10 cellular contexts compared by ENCODE assay signal in genomic region chr17:8628609-8629169, GRCh38. TPM values are rescaled to one million over a fixed set of nuclear protein-coding genes. Genes with fewer than 3 reads are reported as not detected.
A peak's percentile ranks its signal among the peaks of the same experiment; 100 is the strongest.
DNase-seq lines count a peak whose midpoint lies in the region; ATAC-seq, FAIRE-seq and TF ChIP-seq lines count a peak whose summit lies in the region.
"Had no signal": no experiment of that assay in that cellular context is flagged by ENCODE, and none has a peak within 500 bp of the region (broad histone marks: within the 10 kb centered on the region; RNA-seq: fewer than 3 reads in every experiment).

No MANE protein-coding gene starts in this region.

- H3K4me3 ChIP-seq in right atrium auricular region (peak overlapping the region in 1 of 2 donors; percentile 72), keratinocyte (ENCODE audit: control insufficient read depth in 2 of 3, extremely low read depth in 1 of 3, insufficient read depth in 2 of 3, low read depth in 1 of 3, low read length in 3 of 3) (no peak overlapping the region), vagina (peak overlapping the region; percentile 74 to 83)

- H3K4me1 ChIP-seq in right atrium auricular region (peaks cover 0 to 32% of the 10 kb centered on the region in 2 donors), keratinocyte (ENCODE audit: control insufficient read depth, extremely low read depth, insufficient read depth, low read length) (peaks cover 10% of the 10 kb centered on the region), vagina (peaks cover 21% of the 10 kb centered on the region)

- peaks cover 35% of the 10 kb centered on the region for H3K4me1 Mint-ChIP-seq in WTC11

- H3K27ac ChIP-seq in right atrium auricular region, result peak overlapping the region; percentile 82 to 95
- H3K27ac ChIP-seq in keratinocyte (ENCODE audit: control insufficient read depth, insufficient read depth, low read length), result no peak overlapping the region
- H3K27ac ChIP-seq in vagina, result peak overlapping the region; percentile 79

- H3K36me3 ChIP-seq in right atrium auricular region (no peaks in the 10 kb centered on the region), keratinocyte (ENCODE audit: control insufficient read depth in 2 of 2, extremely low read depth in 1 of 2, insufficient read depth in 2 of 2, low read length in 2 of 2) (no peaks in the 10 kb centered on the region), vagina (no peaks in the 10 kb centered on the region)

- peak overlapping the region; percentile 4 for H2AFZ ChIP-seq in keratinocyte (ENCODE audit: control insufficient read depth, low read length)

- no peaks in the 10 kb centered on the region for H3K27me3 Mint-ChIP-seq in WTC11 (ENCODE audit: low read depth)

- peak overlapping the region; percentile 37 for H3K4me2 ChIP-seq in keratinocyte (ENCODE audit: control insufficient read depth, extremely low read depth, insufficient read depth, low read depth, low read length)

- H4K20me1 ChIP-seq in keratinocyte (ENCODE audit: control insufficient read depth, extremely low read depth, insufficient read depth, low read length), result no peaks in the 10 kb centered on the region

- peak overlapping the region; percentile 98 for H3K4me3 Mint-ChIP-seq in WTC11

- intact Hi-C loops in cardiac septum (cut with DNase I) (no loop called here), vagina (cut with DNase I) (no loop called here)

- TF ChIP-seq POLR2A in vagina (IDR thresholded peaks at IDR 0.05), result no peak

- no peaks in the 10 kb centered on the region for H3K9me1 ChIP-seq in keratinocyte (ENCODE audit: control insufficient read depth, extremely low read depth, insufficient read depth, low read length)

- DNase-seq in right atrium auricular region (ENCODE audit: low spot score) (no peak), cardiac septum (ENCODE audit: low spot score) (no peak), WTC11 (ENCODE audit: low spot score) (no peak), keratinocyte (ENCODE audit: low read depth, low spot score) (no peak), vagina (ENCODE audit: extremely low spot score in 2 of 2) (no peak), HT-29 (ENCODE audit: low spot score) (no peak), CD1c-positive myeloid dendritic cell (ENCODE audit: extremely low spot score) (no peak)
- DNase-seq: stimulated activated CD4-positive, alpha-beta T cell treated with anti-CD3 and anti-CD28 coated beads, Interleukin-2, amount 100 ng/mL, for 48 hours had no signal

- no peak overlapping the region for H3K27ac Mint-ChIP-seq in WTC11

- no peaks in the 10 kb centered on the region for H3K9me3 Mint-ChIP-seq in WTC11

- H3K27me3 ChIP-seq in right atrium auricular region, result no peaks in the 10 kb centered on the region
- H3K27me3 ChIP-seq in keratinocyte (ENCODE audit: control insufficient read depth, extremely low read depth, insufficient read depth, low read length), result no peaks in the 10 kb centered on the region
- no peaks in the 10 kb centered on the region for H3K27me3 ChIP-seq in vagina

- POLR2A ChIA-PET in WTC11 (lab: Charles Lee), result interaction anchor here (0.9 to 3.2 kb wide), 3 partner anchors 21 to 79 kb away, joined by 3 to 25 read pairs (median 3); no protein-coding TSS in a partner anchor

- H3K79me2 ChIP-seq in keratinocyte (ENCODE audit: control insufficient read depth, insufficient read depth, low read length), result peaks cover 38% of the 10 kb centered on the region

- TF ChIP-seq CTCF in right atrium auricular region (IDR thresholded peaks at IDR 0.05) (no peak), WTC11 (IDR thresholded peaks at IDR 0.05) (no peak), keratinocyte (optimal IDR thresholded peaks at IDR 0.05 in 1 of 3, IDR thresholded peaks at IDR 0.05 in 1 of 3, conservative IDR thresholded peaks at IDR 0.05 in 1 of 3; ENCODE audit: extremely low read depth in 1 of 3, insufficient read depth in 2 of 3, low read length in 3 of 3) (no peak), vagina (IDR thresholded peaks at IDR 0.05) (no peak)

- H3K9me3 ChIP-seq in right atrium auricular region (no peaks in the 10 kb centered on the region), keratinocyte (ENCODE audit: control insufficient read depth, low read depth, low read length) (no peaks in the 10 kb centered on the region), vagina (no peaks in the 10 kb centered on the region)

- ATAC-seq in WTC11 (no peak), HG02852 (IDR thresholded peaks at IDR 0.05; ENCODE audit: unreplicated experiment) (no peak)

- dilution Hi-C loops in keratinocyte (cut with MboI; ENCODE audit: extremely low pct_ligation_motif_present, low sequenced_read_pairs), result loop anchor here (25.0 kb wide), 1 partner anchor 109 kb away; the partner anchor contains the start of gene CCDC42

- FAIRE-seq in keratinocyte (lab: Jason Lieb, UNC), result no peak
- FAIRE-seq: endometrium had no signal

- no peak overlapping the region for H3K9ac ChIP-seq in keratinocyte (ENCODE audit: control insufficient read depth, extremely low read depth, insufficient read depth, low read length)

- CTCF ChIA-PET in WTC11 (lab: Charles Lee), result interaction anchor here (3.9 kb wide), 1 partner anchor 117 kb away, joined by 21 read pairs; no protein-coding TSS in a partner anchor

- H3K36me3 Mint-ChIP-seq in WTC11, result 0 out of 2 replicates have a peak, but pooled peaks cover 2% of the 10 kb centered on the region

TF ChIP-seq in WTC11, 78 proteins besides CTCF, POLR2A, EP300 and RAD21 (continues in another document):
- no peak for TF ChIP-seq FOXP4 (CRISPR knock-in tag; IDR thresholded peaks at IDR 0.05)
- TF ChIP-seq NFE2L1 (CRISPR knock-in tag; IDR thresholded peaks at IDR 0.05), result no peak
- TF ChIP-seq HMGA2 (CRISPR knock-in tag; IDR thresholded peaks at IDR 0.05), result no peak
- TF ChIP-seq FOXK1 (CRISPR knock-in tag; IDR thresholded peaks at IDR 0.05), result no peak
- TF ChIP-seq NR2C2 (CRISPR knock-in tag; IDR thresholded peaks at IDR 0.05), result no peak
- no peak for TF ChIP-seq GRHL2 (CRISPR knock-in tag; IDR thresholded peaks at IDR 0.05; ENCODE audit: insufficient replicate concordance, severe bottlenecking)
- TF ChIP-seq ZNF425 (CRISPR knock-in tag; conservative IDR thresholded peaks at IDR 0.05), result no peak
- TF ChIP-seq MXD4 (CRISPR knock-in tag; IDR thresholded peaks at IDR 0.05; ENCODE audit: borderline replicate concordance), result no peak

RNA-seq across cellular contexts. Expression of gene MYH10, which starts 1.8 kb away (rescaled TPM):
- total RNA-seq in right atrium auricular region, result 10 to 100 TPM; 48.9 to 49.1 TPM
- total RNA-seq in cardiac septum, result 45.6 TPM
- 226 to 236 TPM (median 231 TPM) in 3 replicates for total RNA-seq in WTC11 (2021)
- 17.0 to 26.2 TPM (median 21.2 TPM) in 3 replicates for polyA plus RNA-seq in keratinocyte
- polyA plus RNA-seq in keratinocyte (2011; ENCODE audit: low read depth), result 21.1 TPM
- 11.9 and 13.4 TPM in 2 replicates for polyA plus RNA-seq in keratinocyte (2011; cell fraction: cytosol; rRNA removed)
- 31.3 and 31.4 TPM in 2 replicates for polyA plus RNA-seq in keratinocyte (2011; cell fraction: nucleus; rRNA removed)
- polyA plus RNA-seq in keratinocyte (2012; ENCODE audit: low replicate concordance), result 9.0 and 29.0 TPM in 2 replicates
- polyA minus RNA-seq in keratinocyte, result 43.3 to 55.5 TPM (median 52.8 TPM) in 3 replicates
- 36.8 TPM for polyA minus RNA-seq in keratinocyte (2011; cell fraction: cytosol; rRNA and poly(A)+ RNA removed)
- 33.9 and 63.4 TPM in 2 replicates for polyA minus RNA-seq in keratinocyte (2011; cell fraction: nucleus; rRNA and poly(A)+ RNA removed)
- total RNA-seq in vagina, result 34.9 TPM
- 14.3 and 28.6 TPM in 2 replicates for total RNA-seq in HT-29 (2014; rRNA removed; shearing (Covaris generic))

Comparison
In these comparisons a context has a peak if more than half of its experiments do, and no peak if none do; other contexts are left out.
1. H3K4me3 ChIP-seq: peak in vagina (2 of 2); none in keratinocyte (0 of 3).